Comparison of ENCODE assay signal across 3 cellular contexts in the genomic region with DNA sequence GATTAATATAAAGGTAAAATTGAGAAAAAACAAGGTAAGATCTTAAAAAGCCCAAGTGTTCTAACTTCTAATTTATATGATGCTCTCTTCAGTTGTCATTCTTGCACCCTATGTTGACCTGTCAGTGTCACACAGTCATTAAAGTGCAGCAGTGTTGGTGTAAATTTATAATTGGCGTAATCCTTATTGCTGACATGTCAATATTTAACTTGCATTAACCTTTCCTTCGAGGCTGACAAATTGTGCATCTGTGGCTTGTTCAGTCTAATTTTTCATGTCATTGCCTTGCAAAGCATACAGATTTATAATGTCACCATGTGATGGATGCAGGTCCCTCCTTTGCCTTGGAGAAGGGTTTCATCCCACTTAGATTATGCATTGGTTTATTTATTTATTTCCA.
A peak's percentile ranks its signal among the peaks of the same experiment; 100 is the strongest.
TF ChIP-seq lines count a peak whose summit lies in the region.

No MANE protein-coding gene starts in this region.

TF ChIP-seq in A549, 52 proteins besides CTCF, POLR2A, EP300 and RAD21:
- no peak for TF ChIP-seq NPAS2 (CRISPR knock-in tag; IDR thresholded peaks at IDR 0.05; ENCODE audit: borderline replicate concordance)
- TF ChIP-seq MAFK (IDR thresholded peaks at IDR 0.05; ENCODE audit: partially characterized antibody), result peak; percentile 31
- no peak for TF ChIP-seq HOXB5 (CRISPR knock-in tag; IDR thresholded peaks at IDR 0.05)
- no peak for TF ChIP-seq RNF2 (IDR thresholded peaks at IDR 0.05; ENCODE audit: borderline replicate concordance, low read depth)

TF ChIP-seq in IMR-90, 13 proteins besides CTCF, POLR2A, EP300 and RAD21 (continued from another document):
- no peak for TF ChIP-seq RCOR1 (IDR thresholded peaks at IDR 0.05; ENCODE audit: insufficient replicate concordance, low read length)
- peak; percentile 76 for TF ChIP-seq MAFK (IDR thresholded peaks at IDR 0.05; ENCODE audit: low read depth, low read length)
- TF ChIP-seq CEBPB (IDR thresholded peaks at IDR 0.05; ENCODE audit: low read depth, low read length), result no peak
- TF ChIP-seq SMC3 (IDR thresholded peaks at IDR 0.05; ENCODE audit: low read depth, low read length), result no peak
- TF ChIP-seq ELK1 (IDR thresholded peaks at IDR 0.05; ENCODE audit: borderline replicate concordance, low read depth, low read length), result no peak
- TF ChIP-seq MAZ (IDR thresholded peaks at IDR 0.05; ENCODE audit: borderline replicate concordance, low read depth, low read length), result no peak
- no peak for TF ChIP-seq MXI1 (IDR thresholded peaks at IDR 0.05; ENCODE audit: borderline replicate concordance, low read depth, low read length)

TF ChIP-seq in K562, 482 proteins besides CTCF, POLR2A, EP300 and RAD21:
- TF ChIP-seq MAFF (IDR thresholded peaks at IDR 0.05; ENCODE audit: low read length) (0 out of 2 replicates have a peak, but pooled peaks have one; percentile 15), ZBTB7A (IDR thresholded peaks at IDR 0.05; ENCODE audit: borderline replicate concordance, control insufficient read depth, low read depth, low read length) (no peak), MAFK (IDR thresholded peaks at IDR 0.05; ENCODE audit: low read length) (0 out of 2 replicates have a peak, but pooled peaks have one; percentile 12), ZNF316 (IDR thresholded peaks at IDR 0.05) (peak; percentile 29; the same call in 1 of the 2 replicates)
